13 cellular contexts compared by ENCODE assay signal in the genomic region with DNA sequence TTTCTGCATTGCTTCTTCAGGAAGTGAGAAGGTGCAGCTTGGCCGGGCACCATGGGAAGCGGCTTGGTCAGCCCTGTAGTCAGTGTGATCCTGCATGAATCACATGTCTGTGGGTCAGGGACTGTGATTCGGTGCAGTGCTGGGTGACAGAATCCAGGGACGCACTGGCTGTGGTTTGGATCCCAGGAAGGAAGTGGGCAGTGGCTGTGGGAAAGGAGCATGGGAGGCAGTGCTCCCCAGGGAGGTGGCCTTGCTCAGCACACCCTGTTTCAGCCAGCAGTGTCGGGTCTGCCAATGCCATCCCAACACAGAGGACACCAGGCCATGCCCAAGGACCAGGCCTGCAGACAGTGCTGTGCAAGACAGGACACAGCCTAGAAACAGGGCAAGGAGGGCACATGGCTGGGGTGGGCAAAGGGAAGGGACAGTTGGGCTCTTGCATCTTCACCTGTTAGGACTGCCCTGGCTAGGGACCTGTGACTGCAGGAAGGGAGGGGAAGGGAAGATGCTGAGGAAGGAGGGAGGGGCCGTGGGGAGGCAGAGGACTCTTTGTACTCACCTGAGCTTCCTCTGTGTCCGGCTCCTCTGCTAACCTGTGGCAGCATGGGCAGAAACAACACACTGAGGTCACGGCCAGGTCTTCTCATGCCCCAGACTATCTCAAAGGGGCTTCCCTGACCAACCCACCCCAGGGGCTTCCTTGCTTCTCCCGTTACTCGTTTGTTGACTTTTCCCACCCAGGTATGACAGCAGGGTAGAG. TPM values are rescaled to one million over a fixed set of nuclear protein-coding genes. Genes with fewer than 3 reads are reported as not detected.
DNase-seq lines count a peak whose midpoint lies in the region; ATAC-seq and TF ChIP-seq lines count a peak whose summit lies in the region.
"Had no signal": no experiment of that assay in that cellular context is flagged by ENCODE, and none has a peak within 500 bp of the region (broad histone marks: within the 10 kb centered on the region; RNA-seq: fewer than 3 reads in every experiment).

No MANE protein-coding gene starts in this region.

- H3K4me3 Mint-ChIP-seq in activated naive CD4-positive, alpha-beta T cell treated with anti-CD3 and anti-CD28 coated beads, Interleukin-2, amount 10 ng/mL, durations not matched to agents 7 days and 5 days = no peak overlapping the region
- H3K4me3 Mint-ChIP-seq in activated CD4-positive, alpha-beta memory T cell treated with anti-CD3 and anti-CD28 coated beads, Interleukin-2, amount 10 ng/mL, durations not matched to agents 7 days and 5 days = no peak overlapping the region

- H3K9me3 Mint-ChIP-seq in activated naive CD4-positive, alpha-beta T cell treated with anti-CD3 and anti-CD28 coated beads, Interleukin-2, amount 10 ng/mL, durations not matched to agents 7 days and 5 days = peaks cover 8% of the 10 kb centered on the region
- H3K9me3 Mint-ChIP-seq in activated CD4-positive, alpha-beta memory T cell treated with anti-CD3 and anti-CD28 coated beads, Interleukin-2, amount 10 ng/mL, durations not matched to agents 7 days and 5 days = no peaks in the 10 kb centered on the region

- H3K4me1 Mint-ChIP-seq in activated naive CD4-positive, alpha-beta T cell treated with anti-CD3 and anti-CD28 coated beads, Interleukin-2, amount 10 ng/mL, durations not matched to agents 7 days and 5 days = peaks cover 42% of the 10 kb centered on the region
- H3K4me1 Mint-ChIP-seq in activated CD4-positive, alpha-beta memory T cell treated with anti-CD3 and anti-CD28 coated beads, Interleukin-2, amount 10 ng/mL, durations not matched to agents 7 days and 5 days = peaks cover 28% of the 10 kb centered on the region

- peaks cover 29% of the 10 kb centered on the region for H3K36me3 Mint-ChIP-seq in activated naive CD4-positive, alpha-beta T cell treated with anti-CD3 and anti-CD28 coated beads, Interleukin-2, amount 10 ng/mL, durations not matched to agents 7 days and 5 days
- peaks cover 25% of the 10 kb centered on the region for H3K36me3 Mint-ChIP-seq in activated CD4-positive, alpha-beta memory T cell treated with anti-CD3 and anti-CD28 coated beads, Interleukin-2, amount 10 ng/mL, durations not matched to agents 7 days and 5 days (ENCODE audit: low read depth)

- no peak for TF ChIP-seq CTCF in fibroblast of pulmonary artery (IDR thresholded peaks at IDR 0.05; ENCODE audit: low read length, missing control alignments)
- no peak for TF ChIP-seq CTCF in stomach (IDR thresholded peaks at IDR 0.05)

- H3K4me1 ChIP-seq in stomach = peaks cover 15 to 33% (median 18%) of the 10 kb centered on the region in 4 donors

- CTCF ChIA-PET in activated naive CD4-positive, alpha-beta T cell treated with anti-CD3 and anti-CD28 coated beads, Interleukin-2, amount 10 ng/mL, durations not matched to agents 7 days and 5 days (lab: Charles Lee) = interaction anchor here (5.0 kb wide), 1 partner anchor 17 kb away, joined by 40 read pairs; no protein-coding TSS in a partner anchor
- CTCF ChIA-PET in activated CD4-positive, alpha-beta memory T cell treated with anti-CD3 and anti-CD28 coated beads, Interleukin-2, amount 10 ng/mL, durations not matched to agents 7 days and 5 days (lab: Charles Lee) = interaction anchor here (11.1 kb wide), 1 partner anchor 16 kb away, joined by 131 read pairs; no protein-coding TSS in a partner anchor

- no peak overlapping the region for H3K4me3 ChIP-seq in fibroblast of pulmonary artery (replicated peaks; ENCODE audit: low read depth, low read length)
- no peak overlapping the region for H3K4me3 ChIP-seq in stomach
- H3K4me3 ChIP-seq: pancreas, thyroid gland had no signal

- H3K27ac ChIP-seq in stomach = no peak overlapping the region
- H3K27ac ChIP-seq: pancreas, thyroid gland had no signal

- peak; percentile 19 for DNase-seq in activated naive CD4-positive, alpha-beta T cell treated with anti-CD3 and anti-CD28 coated beads, Interleukin-2, amount 10 ng/mL, durations not matched to agents 7 days and 5 days
- no peak for DNase-seq in activated naive CD4-positive, alpha-beta T cell treated with anti-CD3 and anti-CD28 coated beads, Interleukin-2, amount 50 U/mL, for 16 hours
- DNase-seq in activated CD4-positive, alpha-beta memory T cell treated with anti-CD3 and anti-CD28 coated beads, Interleukin-2, amount 10 ng/mL, durations not matched to agents 7 days and 5 days = peak; percentile 15
- DNase-seq in fibroblast of pulmonary artery (ENCODE audit: low read depth) (peak; percentile 5), stomach (peak; percentile 16), NCI-H1930 (lab: John Stamatoyannopoulos, UW) (no peak), DMS79 (lab: John Stamatoyannopoulos, UW) (no peak)
- DNase-seq: foreskin melanocyte, NCI-H1694 treated with DMSO at 0.1 percent for 48 hours, pancreas, T-helper 1 cell, thyroid gland had no signal

- WGBS in stomach, 5 donors = 80 to 91% (median 86%) methylated on average over 9 to 10 of the region's 10 CpGs

- no peaks in the 10 kb centered on the region for H3K27me3 Mint-ChIP-seq in activated naive CD4-positive, alpha-beta T cell treated with anti-CD3 and anti-CD28 coated beads, Interleukin-2, amount 10 ng/mL, durations not matched to agents 7 days and 5 days
- H3K27me3 Mint-ChIP-seq in activated CD4-positive, alpha-beta memory T cell treated with anti-CD3 and anti-CD28 coated beads, Interleukin-2, amount 10 ng/mL, durations not matched to agents 7 days and 5 days = no peaks in the 10 kb centered on the region

- TF ChIP-seq POLR2A in stomach (IDR thresholded peaks at IDR 0.05) = no peak

- no peaks in the 10 kb centered on the region for H3K36me3 ChIP-seq in stomach
- H3K36me3 ChIP-seq: pancreas, thyroid gland had no signal

- H3K27me3 ChIP-seq in stomach = no peaks in the 10 kb centered on the region
- H3K27me3 ChIP-seq: pancreas, thyroid gland had no signal

- TF ChIP-seq EP300 in stomach (IDR thresholded peaks at IDR 0.05) = no peak

- POLR2A ChIA-PET in activated CD4-positive, alpha-beta memory T cell treated with anti-CD3 and anti-CD28 coated beads, Interleukin-2, amount 10 ng/mL, durations not matched to agents 7 days and 5 days (lab: Charles Lee) = interaction anchor here (3.7 kb wide), 1 partner anchor 75 kb away, joined by 15 read pairs; no protein-coding TSS in a partner anchor

- intact Hi-C loops in stomach (cut with DNase I; ENCODE audit: low total_unique reads) = loop anchor here (10.0 kb wide), 1 partner anchor 146 kb away; no protein-coding TSS in a partner anchor

- no peaks in the 10 kb centered on the region for H3K9me3 ChIP-seq in stomach
- H3K9me3 ChIP-seq: pancreas, thyroid gland had no signal

- H3K27ac Mint-ChIP-seq in activated naive CD4-positive, alpha-beta T cell treated with anti-CD3 and anti-CD28 coated beads, Interleukin-2, amount 10 ng/mL, durations not matched to agents 7 days and 5 days = peak overlapping the region; percentile 66
- peak overlapping the region; percentile 49 for H3K27ac Mint-ChIP-seq in activated CD4-positive, alpha-beta memory T cell treated with anti-CD3 and anti-CD28 coated beads, Interleukin-2, amount 10 ng/mL, durations not matched to agents 7 days and 5 days

- ATAC-seq in GM21390 (IDR thresholded peaks at IDR 0.05; ENCODE audit: unreplicated experiment) = no peak
- ATAC-seq: pancreas had no signal

RNA-seq across cellular contexts. Expression of a gene that starts 37.2 kb away (rescaled TPM):
- total RNA-seq in activated CD4-positive, alpha-beta memory T cell treated with anti-CD3 and anti-CD28 coated beads, Interleukin-2, amount 10 ng/mL, durations not matched to agents 7 days and 5 days = 10 to 100 TPM; 43.2 to 45.5 TPM
- total RNA-seq in stomach = 10 to 100 TPM in 4 of 5 donors, 1 to 10 TPM in 1; 6.4 to 47.4 (median 21.9) TPM
- 10 to 100 TPM in 1 of 3 donors, 1 to 10 TPM in 2; 3.4 to 10.1 (median 5.1) TPM for polyA plus RNA-seq in stomach

Comparison
In these comparisons a context has a peak if more than half of its experiments do, and no peak if none do; other contexts are left out.
1. DNase-seq: peak in activated naive CD4-positive, alpha-beta T cell treated with anti-CD3 and anti-CD28 coated beads, Interleukin-2, amount 10 ng/mL, durations not matched to agents 7 days and 5 days (single experiment), activated CD4-positive, alpha-beta memory T cell treated with anti-CD3 and anti-CD28 coated beads, Interleukin-2, amount 10 ng/mL, durations not matched to agents 7 days and 5 days (single experiment), fibroblast of pulmonary artery (single experiment) and stomach (single experiment); none in activated naive CD4-positive, alpha-beta T cell treated with anti-CD3 and anti-CD28 coated beads, Interleukin-2, amount 50 U/mL, for 16 hours (single experiment), NCI-H1930 (0 of 2) and DMS79 (single experiment).